Comparison of ENCODE assay signal across 1 cellular context in the genomic region with DNA sequence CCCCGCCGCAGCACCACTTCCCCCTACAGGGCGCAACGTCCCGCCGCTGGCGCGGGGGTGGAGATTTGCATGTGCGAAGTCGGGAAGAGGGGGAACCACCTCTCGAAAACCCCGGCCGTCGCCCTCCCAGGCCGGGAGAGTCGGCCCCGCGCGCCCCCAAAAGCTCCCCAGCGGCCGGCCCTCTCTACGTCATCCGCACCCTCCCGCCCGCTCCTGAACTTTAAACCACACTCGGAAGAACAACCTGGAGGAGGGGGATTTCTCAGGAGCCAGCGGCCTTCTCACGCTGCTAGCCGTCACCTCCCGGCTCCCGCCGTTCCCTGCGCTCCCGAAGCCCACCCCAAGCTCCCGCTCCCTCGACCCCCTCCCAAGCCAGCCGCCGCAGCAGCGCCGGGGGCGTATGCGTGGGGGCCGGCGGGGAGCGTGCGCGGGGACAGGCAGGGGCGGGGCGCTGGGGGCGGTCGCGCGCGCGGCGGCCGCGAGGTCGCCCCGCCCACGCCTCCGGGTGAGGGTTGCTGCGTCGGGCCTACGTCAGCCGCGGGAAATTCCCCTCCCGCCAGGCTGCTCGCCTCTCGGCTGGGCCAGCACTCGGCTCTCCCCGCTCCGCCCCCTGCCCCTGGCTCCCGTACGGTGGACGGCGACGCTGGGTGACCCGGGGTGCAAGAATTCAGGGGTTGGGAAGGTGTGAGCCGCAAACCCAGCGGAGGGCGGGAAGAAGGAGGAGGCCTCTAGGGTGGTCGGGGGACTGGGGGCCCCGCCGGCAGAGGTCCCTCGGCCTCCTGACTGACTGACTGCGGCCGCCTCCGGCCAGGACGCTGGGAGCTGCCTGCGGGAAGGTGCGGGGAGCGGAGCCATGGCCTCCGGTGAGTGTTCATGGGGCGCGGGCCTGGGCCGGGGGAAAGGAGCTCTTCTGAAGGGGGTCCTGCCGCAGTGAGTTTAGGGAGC.
A peak's percentile ranks its signal among the peaks of the same experiment; 100 is the strongest.
TF ChIP-seq lines count a peak whose summit lies in the region.

REL (plus strand) TSS at position 587 of the 945 bp plus-strand sequence; CDS start at position 854, 267 bp downstream.

TF ChIP-seq in K562, 482 proteins besides CTCF, POLR2A, EP300 and RAD21 (continued from another document and continues in another):
- TF ChIP-seq ARID3B (CRISPR knock-in tag; IDR thresholded peaks at IDR 0.05; ENCODE audit: borderline replicate concordance) (no peak), C11orf30 (IDR thresholded peaks at IDR 0.05; ENCODE audit: low read depth) (no peak), FOXJ3 (CRISPR knock-in tag; IDR thresholded peaks at IDR 0.05) (no peak), THRAP3 (IDR thresholded peaks at IDR 0.05; ENCODE audit: borderline replicate concordance) (no peak), HIVEP1 (CRISPR knock-in tag; IDR thresholded peaks at IDR 0.05) (no peak), PURB (CRISPR knock-in tag; IDR thresholded peaks at IDR 0.05; ENCODE audit: low read depth) (no peak), CBX5 (IDR thresholded peaks at IDR 0.05; ENCODE audit: borderline replicate concordance, low read depth) (no peak), ZNF512 (tag; IDR thresholded peaks at IDR 0.05) (no peak), NCOA2 (IDR thresholded peaks at IDR 0.05; ENCODE audit: partially characterized antibody in 2 of 2) (no peak), MTA1 (IDR thresholded peaks at IDR 0.05; ENCODE audit: borderline replicate concordance) (peak; percentile 21; the same call in 1 of the 2 replicates), FOS (IDR thresholded peaks at IDR 0.05; ENCODE audit: extremely low read depth, insufficient read length) (no peak), STAG1 (CRISPR knock-in tag; IDR thresholded peaks at IDR 0.05; ENCODE audit: borderline replicate concordance) (no peak), ZNF57 (CRISPR knock-in tag; IDR thresholded peaks at IDR 0.05) (no peak), SIN3B (IDR thresholded peaks at IDR 0.05; ENCODE audit: low read depth) (peak; percentile 24; the same call in 1 of the 2 replicates), RREB1 (CRISPR knock-in tag; IDR thresholded peaks at IDR 0.05) (no peak), MIER1 (IDR thresholded peaks at IDR 0.05; ENCODE audit: low read depth) (no peak), NFYB (IDR thresholded peaks at IDR 0.05; ENCODE audit: extremely low read depth, insufficient read length) (no peak), DMBX1 (CRISPR knock-in tag; IDR thresholded peaks at IDR 0.05; ENCODE audit: borderline replicate concordance) (no peak)
- TF ChIP-seq, protein P1, sequence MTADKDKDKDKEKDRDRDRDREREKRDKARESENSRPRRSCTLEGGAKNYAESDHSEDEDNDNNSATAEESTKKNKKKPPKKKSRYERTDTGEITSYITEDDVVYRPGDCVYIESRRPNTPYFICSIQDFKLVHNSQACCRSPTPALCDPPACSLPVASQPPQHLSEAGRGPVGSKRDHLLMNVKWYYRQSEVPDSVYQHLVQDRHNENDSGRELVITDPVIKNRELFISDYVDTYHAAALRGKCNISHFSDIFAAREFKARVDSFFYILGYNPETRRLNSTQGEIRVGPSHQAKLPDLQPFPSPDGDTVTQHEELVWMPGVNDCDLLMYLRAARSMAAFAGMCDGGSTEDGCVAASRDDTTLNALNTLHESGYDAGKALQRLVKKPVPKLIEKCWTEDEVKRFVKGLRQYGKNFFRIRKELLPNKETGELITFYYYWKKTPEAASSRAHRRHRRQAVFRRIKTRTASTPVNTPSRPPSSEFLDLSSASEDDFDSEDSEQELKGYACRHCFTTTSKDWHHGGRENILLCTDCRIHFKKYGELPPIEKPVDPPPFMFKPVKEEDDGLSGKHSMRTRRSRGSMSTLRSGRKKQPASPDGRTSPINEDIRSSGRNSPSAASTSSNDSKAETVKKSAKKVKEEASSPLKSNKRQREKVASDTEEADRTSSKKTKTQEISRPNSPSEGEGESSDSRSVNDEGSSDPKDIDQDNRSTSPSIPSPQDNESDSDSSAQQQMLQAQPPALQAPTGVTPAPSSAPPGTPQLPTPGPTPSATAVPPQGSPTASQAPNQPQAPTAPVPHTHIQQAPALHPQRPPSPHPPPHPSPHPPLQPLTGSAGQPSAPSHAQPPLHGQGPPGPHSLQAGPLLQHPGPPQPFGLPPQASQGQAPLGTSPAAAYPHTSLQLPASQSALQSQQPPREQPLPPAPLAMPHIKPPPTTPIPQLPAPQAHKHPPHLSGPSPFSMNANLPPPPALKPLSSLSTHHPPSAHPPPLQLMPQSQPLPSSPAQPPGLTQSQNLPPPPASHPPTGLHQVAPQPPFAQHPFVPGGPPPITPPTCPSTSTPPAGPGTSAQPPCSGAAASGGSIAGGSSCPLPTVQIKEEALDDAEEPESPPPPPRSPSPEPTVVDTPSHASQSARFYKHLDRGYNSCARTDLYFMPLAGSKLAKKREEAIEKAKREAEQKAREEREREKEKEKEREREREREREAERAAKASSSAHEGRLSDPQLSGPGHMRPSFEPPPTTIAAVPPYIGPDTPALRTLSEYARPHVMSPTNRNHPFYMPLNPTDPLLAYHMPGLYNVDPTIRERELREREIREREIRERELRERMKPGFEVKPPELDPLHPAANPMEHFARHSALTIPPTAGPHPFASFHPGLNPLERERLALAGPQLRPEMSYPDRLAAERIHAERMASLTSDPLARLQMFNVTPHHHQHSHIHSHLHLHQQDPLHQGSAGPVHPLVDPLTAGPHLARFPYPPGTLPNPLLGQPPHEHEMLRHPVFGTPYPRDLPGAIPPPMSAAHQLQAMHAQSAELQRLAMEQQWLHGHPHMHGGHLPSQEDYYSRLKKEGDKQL (CRISPR knock-in tag; IDR thresholded peaks at IDR 0.05; ENCODE audit: borderline replicate concordance) = no peak
- TF ChIP-seq, protein P2, sequence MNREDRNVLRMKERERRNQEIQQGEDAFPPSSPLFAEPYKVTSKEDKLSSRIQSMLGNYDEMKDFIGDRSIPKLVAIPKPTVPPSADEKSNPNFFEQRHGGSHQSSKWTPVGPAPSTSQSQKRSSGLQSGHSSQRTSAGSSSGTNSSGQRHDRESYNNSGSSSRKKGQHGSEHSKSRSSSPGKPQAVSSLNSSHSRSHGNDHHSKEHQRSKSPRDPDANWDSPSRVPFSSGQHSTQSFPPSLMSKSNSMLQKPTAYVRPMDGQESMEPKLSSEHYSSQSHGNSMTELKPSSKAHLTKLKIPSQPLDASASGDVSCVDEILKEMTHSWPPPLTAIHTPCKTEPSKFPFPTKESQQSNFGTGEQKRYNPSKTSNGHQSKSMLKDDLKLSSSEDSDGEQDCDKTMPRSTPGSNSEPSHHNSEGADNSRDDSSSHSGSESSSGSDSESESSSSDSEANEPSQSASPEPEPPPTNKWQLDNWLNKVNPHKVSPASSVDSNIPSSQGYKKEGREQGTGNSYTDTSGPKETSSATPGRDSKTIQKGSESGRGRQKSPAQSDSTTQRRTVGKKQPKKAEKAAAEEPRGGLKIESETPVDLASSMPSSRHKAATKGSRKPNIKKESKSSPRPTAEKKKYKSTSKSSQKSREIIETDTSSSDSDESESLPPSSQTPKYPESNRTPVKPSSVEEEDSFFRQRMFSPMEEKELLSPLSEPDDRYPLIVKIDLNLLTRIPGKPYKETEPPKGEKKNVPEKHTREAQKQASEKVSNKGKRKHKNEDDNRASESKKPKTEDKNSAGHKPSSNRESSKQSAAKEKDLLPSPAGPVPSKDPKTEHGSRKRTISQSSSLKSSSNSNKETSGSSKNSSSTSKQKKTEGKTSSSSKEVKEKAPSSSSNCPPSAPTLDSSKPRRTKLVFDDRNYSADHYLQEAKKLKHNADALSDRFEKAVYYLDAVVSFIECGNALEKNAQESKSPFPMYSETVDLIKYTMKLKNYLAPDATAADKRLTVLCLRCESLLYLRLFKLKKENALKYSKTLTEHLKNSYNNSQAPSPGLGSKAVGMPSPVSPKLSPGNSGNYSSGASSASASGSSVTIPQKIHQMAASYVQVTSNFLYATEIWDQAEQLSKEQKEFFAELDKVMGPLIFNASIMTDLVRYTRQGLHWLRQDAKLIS (CRISPR knock-in tag; IDR thresholded peaks at IDR 0.05) = peak; percentile 78; the same call in 1 of the 2 replicates
- TF ChIP-seq, protein P3, sequence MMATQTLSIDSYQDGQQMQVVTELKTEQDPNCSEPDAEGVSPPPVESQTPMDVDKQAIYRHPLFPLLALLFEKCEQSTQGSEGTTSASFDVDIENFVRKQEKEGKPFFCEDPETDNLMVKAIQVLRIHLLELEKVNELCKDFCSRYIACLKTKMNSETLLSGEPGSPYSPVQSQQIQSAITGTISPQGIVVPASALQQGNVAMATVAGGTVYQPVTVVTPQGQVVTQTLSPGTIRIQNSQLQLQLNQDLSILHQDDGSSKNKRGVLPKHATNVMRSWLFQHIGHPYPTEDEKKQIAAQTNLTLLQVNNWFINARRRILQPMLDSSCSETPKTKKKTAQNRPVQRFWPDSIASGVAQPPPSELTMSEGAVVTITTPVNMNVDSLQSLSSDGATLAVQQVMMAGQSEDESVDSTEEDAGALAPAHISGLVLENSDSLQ (IDR thresholded peaks at IDR 0.05) = 0 out of 2 replicates have a peak, but pooled peaks have one; percentile 12
- TF ChIP-seq, protein P4, sequence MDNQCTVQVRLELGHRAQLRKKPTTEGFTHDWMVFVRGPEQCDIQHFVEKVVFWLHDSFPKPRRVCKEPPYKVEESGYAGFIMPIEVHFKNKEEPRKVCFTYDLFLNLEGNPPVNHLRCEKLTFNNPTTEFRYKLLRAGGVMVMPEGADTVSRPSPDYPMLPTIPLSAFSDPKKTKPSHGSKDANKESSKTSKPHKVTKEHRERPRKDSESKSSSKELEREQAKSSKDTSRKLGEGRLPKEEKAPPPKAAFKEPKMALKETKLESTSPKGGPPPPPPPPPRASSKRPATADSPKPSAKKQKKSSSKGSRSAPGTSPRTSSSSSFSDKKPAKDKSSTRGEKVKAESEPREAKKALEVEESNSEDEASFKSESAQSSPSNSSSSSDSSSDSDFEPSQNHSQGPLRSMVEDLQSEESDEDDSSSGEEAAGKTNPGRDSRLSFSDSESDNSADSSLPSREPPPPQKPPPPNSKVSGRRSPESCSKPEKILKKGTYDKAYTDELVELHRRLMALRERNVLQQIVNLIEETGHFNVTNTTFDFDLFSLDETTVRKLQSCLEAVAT (IDR thresholded peaks at IDR 0.05) = peak in 1 of 2 experiments; percentile 91; a peak in 3 of 4 replicates
- TF ChIP-seq, protein P5, sequence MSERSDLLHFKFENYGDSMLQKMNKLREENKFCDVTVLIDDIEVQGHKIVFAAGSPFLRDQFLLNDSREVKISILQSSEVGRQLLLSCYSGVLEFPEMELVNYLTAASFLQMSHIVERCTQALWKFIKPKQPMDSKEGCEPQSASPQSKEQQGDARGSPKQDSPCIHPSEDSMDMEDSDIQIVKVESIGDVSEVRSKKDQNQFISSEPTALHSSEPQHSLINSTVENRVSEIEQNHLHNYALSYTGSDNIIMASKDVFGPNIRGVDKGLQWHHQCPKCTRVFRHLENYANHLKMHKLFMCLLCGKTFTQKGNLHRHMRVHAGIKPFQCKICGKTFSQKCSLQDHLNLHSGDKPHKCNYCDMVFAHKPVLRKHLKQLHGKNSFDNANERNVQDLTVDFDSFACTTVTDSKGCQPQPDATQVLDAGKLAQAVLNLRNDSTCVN (CRISPR knock-in tag; IDR thresholded peaks at IDR 0.05) = no peak
